19 cellular contexts compared by ENCODE assay signal in the genomic region with DNA sequence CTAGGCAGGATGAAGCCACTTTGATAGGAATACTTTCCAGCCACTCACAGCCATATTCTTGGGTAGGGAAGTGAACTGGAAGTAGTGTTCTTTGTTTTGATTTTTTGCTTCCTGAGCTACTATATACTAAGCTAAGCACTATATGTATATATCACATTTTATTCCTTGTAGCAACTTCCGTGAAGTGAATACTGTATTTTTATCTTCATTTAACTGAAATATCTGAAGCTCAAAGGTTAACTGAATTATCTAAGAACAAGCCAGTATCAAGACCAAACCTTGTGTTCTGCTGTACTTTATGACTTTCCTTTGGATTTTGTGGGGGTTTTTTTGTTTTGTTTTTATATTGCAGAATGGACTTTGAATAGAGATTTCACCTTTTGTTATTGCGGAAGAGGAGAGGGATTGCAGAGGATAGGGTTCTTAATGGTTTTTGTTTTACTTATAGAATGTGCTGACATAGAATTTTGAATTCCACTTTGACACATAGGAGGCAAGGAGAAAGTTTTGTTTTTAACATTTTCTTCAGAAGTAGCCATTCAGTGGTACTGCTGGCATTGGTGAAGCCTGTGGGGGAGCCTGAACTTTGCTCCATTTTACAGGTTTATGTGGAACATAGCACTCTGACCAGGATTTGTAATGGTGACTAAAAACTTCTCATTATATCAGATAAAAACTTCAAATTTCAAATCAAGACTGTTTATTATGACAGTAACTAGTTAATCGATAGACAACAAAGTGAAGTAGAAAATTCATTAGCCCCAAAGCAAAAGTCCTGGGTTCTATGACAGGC.
"Had no signal": no experiment of that assay in that cellular context is flagged by ENCODE, and none has a peak within 500 bp of the region (broad histone marks: within the 10 kb centered on the region; RNA-seq: fewer than 3 reads in every experiment).

No MANE protein-coding gene starts in this region.

- H3K4me3 Mint-ChIP-seq: brain, mesothelial cell of epicardium, type B pancreatic cell had no signal

- H3K9me3 Mint-ChIP-seq: activated naive CD4-positive, alpha-beta T cell treated with anti-CD3 and anti-CD28 coated beads, Interleukin-2, amount 50 U/mL, for 72 hours; brain; mesothelial cell of epicardium; type B pancreatic cell had no signal

- H3K27ac Mint-ChIP-seq: mesothelial cell of epicardium, type B pancreatic cell had no signal

- H3K4me1 ChIP-seq: parathyroid adenoma, suprapubic skin had no signal

- H3K27me3 Mint-ChIP-seq: type B pancreatic cell had no signal

- H3K9me3 ChIP-seq: neutrophil, suprapubic skin had no signal

- H3K36me3 Mint-ChIP-seq: activated naive CD4-positive, alpha-beta T cell treated with anti-CD3 and anti-CD28 coated beads, Interleukin-2, amount 50 U/mL, for 72 hours; brain; mesothelial cell of epicardium; type B pancreatic cell had no signal

- H3K27me3 ChIP-seq: neutrophil, suprapubic skin had no signal

- ATAC-seq: activated CD4-positive, CD25-positive, alpha-beta regulatory T cell treated with anti-CD3 and anti-CD28 coated beads, Interleukin-2, amount 50 U/mL, for 24 hours; activated naive CD4-positive, alpha-beta T cell treated with anti-CD3 and anti-CD28 coated beads, Interleukin-2, amount 50 U/mL, for 72 hours had no signal

- H3K4me1 Mint-ChIP-seq: brain, mesothelial cell of epicardium had no signal

- H3K4me3 ChIP-seq: lung, SK-N-MC, suprapubic skin had no signal

- H3K9ac ChIP-seq: parathyroid adenoma had no signal

- H3K36me3 ChIP-seq: neutrophil had no signal

- H3K27ac ChIP-seq: neutrophil, parathyroid adenoma, SK-N-MC, suprapubic skin had no signal

- H2AFZ ChIP-seq: parathyroid adenoma had no signal

- H3K79me2 ChIP-seq: parathyroid adenoma had no signal

- DNase-seq: activated CD8-positive, alpha-beta memory T cell treated with anti-CD3 and anti-CD28 coated beads, Interleukin-2, amount 50 U/mL, for 48 hours; central memory CD4-positive, alpha-beta T cell; effector CD8-positive, alpha-beta T cell; foreskin fibroblast; glutamatergic neuron; stimulated activated CD4-positive, alpha-beta T cell treated with anti-CD3 and anti-CD28 coated beads, Interleukin-15, amount 100 ng/mL, for 24 hours; stimulated activated CD4-positive, alpha-beta T cell treated with anti-CD3 and anti-CD28 coated beads, Interleukin-4, amount 100 ng/mL, for 1 hour; stimulated activated naive CD4-positive, alpha-beta T cell; T-helper 9 cell had no signal
